Comparison of ENCODE assay signal across 39 cellular contexts in the genomic region with DNA sequence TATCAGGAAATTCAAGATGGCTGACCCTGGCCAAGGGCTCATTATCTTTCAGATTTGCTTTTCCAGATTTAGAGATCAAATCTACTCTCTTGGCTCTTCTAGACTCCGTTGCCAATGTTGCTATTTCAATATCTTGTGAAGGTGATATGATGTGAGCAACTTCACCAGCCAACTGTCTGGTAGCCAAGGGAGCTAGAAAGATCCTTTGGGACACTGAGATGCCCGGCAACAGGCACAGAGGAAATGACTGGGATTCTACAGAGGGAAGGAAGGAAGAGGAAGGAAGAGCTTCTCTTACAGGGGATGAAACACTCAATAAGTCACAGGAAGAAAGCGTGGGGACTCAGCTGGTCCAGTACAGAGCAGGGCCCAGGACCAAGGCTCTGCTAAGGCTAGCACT.
"Had no signal": no experiment of that assay in that cellular context is flagged by ENCODE, and none has a peak within 500 bp of the region (broad histone marks: within the 10 kb centered on the region; RNA-seq: fewer than 3 reads in every experiment).

No MANE protein-coding gene starts in this region.

- ATAC-seq: activated CD8-positive, alpha-beta T cell treated with anti-CD3 and anti-CD28 coated beads for 36 hours; activated naive CD4-positive, alpha-beta T cell treated with anti-CD3 and anti-CD28 coated beads, Interleukin-2, amount 50 U/mL, for 72 hours; activated T-cell treated with anti-CD3 and anti-CD28 coated beads, Interleukin-2, amount 50 U/mL, for 4 hours; activated T-cell treated with anti-CD3 and anti-CD28 coated beads, Interleukin-2, amount 50 U/mL, for 72 hours; activated T-helper 17 cell treated with anti-CD3 and anti-CD28 coated beads, Interleukin-2, amount 50 U/mL, for 72 hours; body of pancreas had no signal

- H3K4me3 ChIP-seq: adrenal gland, body of pancreas, cardiac muscle cell had no signal

- H3K4me3 Mint-ChIP-seq: activated B cell treated with CpG ODN at 0.5 μM for 24 hours; activated CD4-positive, alpha-beta memory T cell treated with anti-CD3 and anti-CD28 coated beads for 36 hours; activated CD4-positive, alpha-beta T cell treated with anti-CD3 and anti-CD28 coated beads, Interleukin-2, amount 10 ng/mL, durations not matched to agents 24 days and 14 days; activated CD8-positive, alpha-beta T cell treated with anti-CD3 and anti-CD28 coated beads for 36 hours; activated naive CD4-positive, alpha-beta T cell treated with anti-CD3 and anti-CD28 coated beads for 36 hours; activated naive CD8-positive, alpha-beta T cell treated with anti-CD3 and anti-CD28 coated beads for 36 hours; activated T-cell treated with anti-CD3 and anti-CD28 coated beads, Interleukin-2, amount 50 U/mL, for 4 hours; activated T-cell treated with anti-CD3 and anti-CD28 coated beads, Interleukin-2, amount 50 U/mL, for 72 hours; activated T-helper 1 cell treated with anti-CD3 and anti-CD28 coated beads, Interleukin-12 subunit alpha, Interleukin-12 subunit beta, Interleukin-2, Interleukin-4 antibody, amounts not matched to agents 30 ng/mL and 10 ng/mL and 1 ng/mL, durations not matched to agents 14 hours and 24 hours and 36 hours; activated T-helper 17 cell treated with anti-CD3 and anti-CD28 coated beads, Interleukin-2, amount 50 U/mL, for 72 hours; central memory CD8-positive, alpha-beta T cell; T-helper 1 cell treated with Interleukin-12 subunit alpha and Interleukin-12 subunit beta and Interleukin-4 antibody, amounts not matched to agents 30 μg/mL and 1 μg/mL, for 36 hours; T-helper 2 cell treated with Interferon-gamma antibody and Interleukin-4, amounts not matched to agents 5 μg/mL and 100 μg/mL, for 36 hours had no signal

- H3K4me1 Mint-ChIP-seq: activated B cell treated with CpG ODN at 0.5 μM for 24 hours; activated CD4-positive, alpha-beta T cell treated with anti-CD3 and anti-CD28 coated beads, Interleukin-2, amount 10 ng/mL, durations not matched to agents 24 days and 14 days; activated naive CD8-positive, alpha-beta T cell treated with anti-CD3 and anti-CD28 coated beads for 36 hours; activated T-helper 17 cell treated with anti-CD3 and anti-CD28 coated beads, Interleukin-2, amount 50 U/mL, for 72 hours; central memory CD8-positive, alpha-beta T cell had no signal

- H3K9me3 ChIP-seq: adrenal gland, body of pancreas had no signal

- H3K36me3 Mint-ChIP-seq: activated CD4-positive, alpha-beta memory T cell treated with anti-CD3 and anti-CD28 coated beads for 36 hours; activated naive CD4-positive, alpha-beta T cell treated with anti-CD3 and anti-CD28 coated beads, Interleukin-2, amount 50 U/mL, for 72 hours; activated naive CD8-positive, alpha-beta T cell treated with anti-CD3 and anti-CD28 coated beads for 36 hours had no signal

- H3K27me3 ChIP-seq: adrenal gland, body of pancreas, cardiac muscle cell had no signal

- H3K36me3 ChIP-seq: adrenal gland, cardiac muscle cell had no signal

- FAIRE-seq: astrocyte, bronchial epithelial cell, TTC549 had no signal

- H3K27ac ChIP-seq: adrenal gland, body of pancreas, VCaP had no signal

- DNase-seq: activated B cell treated with CpG ODN at 0.5 μM for 24 hours; activated CD4-positive, alpha-beta memory T cell treated with anti-CD3 and anti-CD28 coated beads for 36 hours; activated CD4-positive, alpha-beta T cell treated with anti-CD3 and anti-CD28 coated beads for 4 hours; activated CD4-positive, alpha-beta T cell treated with anti-CD3 and anti-CD28 coated beads, Interleukin-2, amount 10 ng/mL, durations not matched to agents 24 days and 14 days; activated CD4-positive, alpha-beta T cell treated with anti-CD3 and anti-CD28 coated beads, Interleukin-2, amount 50 U/mL, for 1 hour; activated CD4-positive, alpha-beta T cell treated with anti-CD3 and anti-CD28 coated beads, Interleukin-2, amount 50 U/mL, for 4 hours; activated CD4-positive, CD25-positive, alpha-beta regulatory T cell treated with anti-CD3 and anti-CD28 coated beads, Interleukin-2, amount 50 U/mL, for 72 hours; activated CD8-positive, alpha-beta memory T cell treated with anti-CD3 and anti-CD28 coated beads, Interleukin-2, amount 50 U/mL, for 4 hours; activated CD8-positive, alpha-beta T cell treated with anti-CD3 and anti-CD28 coated beads for 36 hours; activated effector memory CD4-positive, alpha-beta T cell treated with anti-CD3 and anti-CD28 coated beads, Interleukin-2, amount 50 U/mL, for 16 hours; activated gamma-delta T cell treated with Interleukin-2 at 50 U/mL for 16 hours; activated naive CD4-positive, alpha-beta T cell; activated naive CD4-positive, alpha-beta T cell treated with anti-CD3 and anti-CD28 coated beads for 36 hours; activated naive CD4-positive, alpha-beta T cell treated with anti-CD3 and anti-CD28 coated beads, Interleukin-2, amount 50 U/mL, for 16 hours; activated naive CD8-positive, alpha-beta T cell treated with anti-CD3 and anti-CD28 coated beads for 36 hours; activated T-cell treated with anti-CD3 and anti-CD28 coated beads for 4 hours; activated T-cell treated with anti-CD3 and anti-CD28 coated beads, Interleukin-2, amount 50 U/mL, for 1 hour; activated T-cell treated with anti-CD3 and anti-CD28 coated beads, Interleukin-2, amount 50 U/mL, for 4 hours; activated T-cell treated with anti-CD3 and anti-CD28 coated beads, Interleukin-2, amount 50 U/mL, for 72 hours; adrenal gland; amniotic stem cell; aorta; body of pancreas; caudate nucleus; cerebellar nuclear complex; T-helper 1 cell; T-helper 2 cell; T-helper 9 cell had no signal

- H3K27ac Mint-ChIP-seq: activated B cell treated with CpG ODN at 0.5 μM for 24 hours; activated CD4-positive, alpha-beta memory T cell treated with anti-CD3 and anti-CD28 coated beads for 36 hours; activated CD4-positive, alpha-beta T cell treated with anti-CD3 and anti-CD28 coated beads, Interleukin-2, amount 10 ng/mL, durations not matched to agents 24 days and 14 days; activated CD8-positive, alpha-beta T cell treated with anti-CD3 and anti-CD28 coated beads for 36 hours; activated naive CD4-positive, alpha-beta T cell treated with anti-CD3 and anti-CD28 coated beads for 36 hours; activated naive CD4-positive, alpha-beta T cell treated with anti-CD3 and anti-CD28 coated beads, Interleukin-2, amount 50 U/mL, for 72 hours; activated naive CD8-positive, alpha-beta T cell treated with anti-CD3 and anti-CD28 coated beads for 36 hours; activated T-cell treated with anti-CD3 and anti-CD28 coated beads, Interleukin-2, amount 50 U/mL, for 72 hours; activated T-helper 1 cell treated with anti-CD3 and anti-CD28 coated beads, Interleukin-12 subunit alpha, Interleukin-12 subunit beta, Interleukin-2, Interleukin-4 antibody, amounts not matched to agents 30 ng/mL and 10 ng/mL and 1 ng/mL, durations not matched to agents 14 hours and 24 hours and 36 hours; activated T-helper 17 cell treated with anti-CD3 and anti-CD28 coated beads, Interleukin-2, amount 50 U/mL, for 72 hours; T-helper 1 cell treated with Interleukin-12 subunit alpha and Interleukin-12 subunit beta and Interleukin-4 antibody, amounts not matched to agents 30 μg/mL and 1 μg/mL, for 36 hours; T-helper 2 cell treated with Interferon-gamma antibody and Interleukin-4, amounts not matched to agents 5 μg/mL and 100 μg/mL, for 36 hours had no signal

- H3K27me3 Mint-ChIP-seq: activated CD4-positive, alpha-beta memory T cell treated with anti-CD3 and anti-CD28 coated beads for 36 hours; activated CD4-positive, alpha-beta T cell treated with anti-CD3 and anti-CD28 coated beads, Interleukin-2, amount 10 ng/mL, durations not matched to agents 24 days and 14 days; activated CD8-positive, alpha-beta T cell treated with anti-CD3 and anti-CD28 coated beads for 36 hours; activated naive CD8-positive, alpha-beta T cell treated with anti-CD3 and anti-CD28 coated beads for 36 hours; activated T-helper 17 cell treated with anti-CD3 and anti-CD28 coated beads, Interleukin-2, amount 50 U/mL, for 72 hours; central memory CD8-positive, alpha-beta T cell had no signal

- H3K4me1 ChIP-seq: adrenal gland, body of pancreas had no signal

- H3K9me3 Mint-ChIP-seq: activated B cell treated with CpG ODN at 0.5 μM for 24 hours; activated CD4-positive, alpha-beta memory T cell treated with anti-CD3 and anti-CD28 coated beads for 36 hours; activated CD4-positive, alpha-beta T cell treated with anti-CD3 and anti-CD28 coated beads, Interleukin-2, amount 10 ng/mL, durations not matched to agents 24 days and 14 days; activated CD8-positive, alpha-beta T cell treated with anti-CD3 and anti-CD28 coated beads for 36 hours; activated naive CD4-positive, alpha-beta T cell treated with anti-CD3 and anti-CD28 coated beads for 36 hours; activated naive CD4-positive, alpha-beta T cell treated with anti-CD3 and anti-CD28 coated beads, Interleukin-2, amount 50 U/mL, for 72 hours; activated naive CD8-positive, alpha-beta T cell treated with anti-CD3 and anti-CD28 coated beads for 36 hours; activated T-cell treated with anti-CD3 and anti-CD28 coated beads, Interleukin-2, amount 50 U/mL, for 4 hours; activated T-cell treated with anti-CD3 and anti-CD28 coated beads, Interleukin-2, amount 50 U/mL, for 72 hours; activated T-helper 1 cell treated with anti-CD3 and anti-CD28 coated beads, Interleukin-12 subunit alpha, Interleukin-12 subunit beta, Interleukin-2, Interleukin-4 antibody, amounts not matched to agents 30 ng/mL and 10 ng/mL and 1 ng/mL, durations not matched to agents 14 hours and 24 hours and 36 hours; activated T-helper 17 cell treated with anti-CD3 and anti-CD28 coated beads, Interleukin-2, amount 50 U/mL, for 72 hours; central memory CD8-positive, alpha-beta T cell; T-helper 1 cell treated with Interleukin-12 subunit alpha and Interleukin-12 subunit beta and Interleukin-4 antibody, amounts not matched to agents 30 μg/mL and 1 μg/mL, for 36 hours; T-helper 2 cell treated with Interferon-gamma antibody and Interleukin-4, amounts not matched to agents 5 μg/mL and 100 μg/mL, for 36 hours had no signal
